In the genomic region with DNA sequence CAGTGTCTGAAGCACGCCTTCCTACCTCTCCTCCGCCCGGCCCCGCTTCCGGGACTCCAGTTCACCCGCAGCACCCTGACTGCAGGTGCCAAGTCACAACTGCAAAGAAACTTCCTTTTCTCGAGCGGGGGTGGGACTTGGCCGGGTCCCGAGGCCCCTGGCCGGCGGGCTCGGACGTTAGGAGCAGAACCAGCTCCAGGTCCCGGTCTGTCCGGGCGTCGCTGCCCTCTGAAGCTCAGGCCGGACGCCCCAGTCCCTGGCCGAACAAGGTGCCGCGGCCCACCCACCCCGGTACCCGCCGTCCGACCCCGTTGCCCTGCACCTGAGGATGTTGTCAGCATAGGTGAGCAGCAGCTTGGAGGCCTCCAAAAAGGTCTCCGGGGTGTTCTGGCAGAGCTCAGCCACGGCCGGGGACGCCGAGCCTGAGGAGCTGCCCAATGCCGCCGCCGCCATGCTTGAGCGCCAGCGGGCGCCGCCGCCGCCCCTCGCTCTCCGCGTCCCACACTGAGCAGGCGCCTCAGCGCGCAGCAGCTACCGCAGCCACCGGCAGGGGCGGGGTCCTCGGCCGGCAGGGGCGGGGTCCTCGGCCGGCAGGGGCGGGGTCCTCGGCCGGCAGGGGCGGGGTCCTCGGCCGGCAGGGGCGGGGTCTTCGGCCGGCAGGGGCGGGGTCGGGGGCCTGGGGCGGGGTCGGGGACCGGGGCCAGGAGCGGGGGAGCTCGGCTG, we compare ENCODE assay signal across 1 cellular context.
TF ChIP-seq lines count a peak whose summit lies in the region.

TSS of gene NGLY1 (minus strand) at position 506 of the 723 bp plus-strand sequence. CDS start at position 453, 53 bp downstream.

TF ChIP-seq in HepG2, 621 proteins besides CTCF, POLR2A, EP300 and RAD21 (continued from another document and continues in another):
- TF ChIP-seq GMEB1 (CRISPR knock-in tag; IDR thresholded peaks at IDR 0.05; ENCODE audit: borderline replicate concordance) (peak; percentile 49; the same call in 1 of the 2 replicates), ZNF232 (CRISPR knock-in tag; IDR thresholded peaks at IDR 0.05; ENCODE audit: borderline replicate concordance) (peak; percentile 84; the same call in 1 of the 2 replicates), STAT6 (CRISPR knock-in tag; IDR thresholded peaks at IDR 0.05; ENCODE audit: borderline replicate concordance) (no peak), ZNF468 (CRISPR knock-in tag; IDR thresholded peaks at IDR 0.05) (no peak), ZNF24 (IDR thresholded peaks at IDR 0.05) (no peak), ZNF350 (CRISPR knock-in tag; IDR thresholded peaks at IDR 0.05; ENCODE audit: borderline replicate concordance, low read depth) (no peak; the same call in 1 of the 2 replicates), CREM (IDR thresholded peaks at IDR 0.05) (no peak), CREM (CRISPR knock-in tag; IDR thresholded peaks at IDR 0.05) (no peak), SRSF1 (optimal IDR thresholded peaks at IDR 0.05; ENCODE audit: low read depth, low read length) (peak; percentile 52), RCOR2 (CRISPR knock-in tag; IDR thresholded peaks at IDR 0.05) (no peak), ZNF614 (CRISPR knock-in tag; IDR thresholded peaks at IDR 0.05; ENCODE audit: borderline replicate concordance) (peak; percentile 45; the same call in 1 of the 2 replicates), FOXJ3 (CRISPR knock-in tag; IDR thresholded peaks at IDR 0.05; ENCODE audit: borderline replicate concordance) (peak; percentile 35; the same call in 1 of the 2 replicates), ZNF281 (CRISPR knock-in tag; IDR thresholded peaks at IDR 0.05; ENCODE audit: borderline replicate concordance) (no peak), HMG20A (CRISPR knock-in tag; IDR thresholded peaks at IDR 0.05; ENCODE audit: borderline replicate concordance) (no peak), MTA1 (CRISPR knock-in tag; IDR thresholded peaks at IDR 0.05; ENCODE audit: borderline replicate concordance) (no peak), ZNF790 (CRISPR knock-in tag; IDR thresholded peaks at IDR 0.05; ENCODE audit: borderline replicate concordance) (no peak), U2AF1 (optimal IDR thresholded peaks at IDR 0.05; ENCODE audit: low read depth, low read length) (no peak), ZNF235 (CRISPR knock-in tag; IDR thresholded peaks at IDR 0.05; ENCODE audit: borderline replicate concordance) (no peak), STAT5B (CRISPR knock-in tag; IDR thresholded peaks at IDR 0.05) (no peak), ZNF335 (CRISPR knock-in tag; IDR thresholded peaks at IDR 0.05) (no peak), ZNF678 (CRISPR knock-in tag; IDR thresholded peaks at IDR 0.05) (peak; percentile 41; the same call in 1 of the 2 replicates), IRF1 (CRISPR knock-in tag; IDR thresholded peaks at IDR 0.05; ENCODE audit: low read depth) (no peak), RNF219 (CRISPR knock-in tag; IDR thresholded peaks at IDR 0.05) (no peak), HOXA9 (CRISPR knock-in tag; IDR thresholded peaks at IDR 0.05; ENCODE audit: borderline replicate concordance) (no peak), ISL2 (CRISPR knock-in tag; IDR thresholded peaks at IDR 0.05) (0 out of 2 replicates have a peak, but pooled peaks have one; percentile 25), ZNF83 (CRISPR knock-in tag; IDR thresholded peaks at IDR 0.05; ENCODE audit: borderline replicate concordance) (no peak), MLLT10 (CRISPR knock-in tag; IDR thresholded peaks at IDR 0.05) (no peak)
- TF ChIP-seq, protein P1, sequence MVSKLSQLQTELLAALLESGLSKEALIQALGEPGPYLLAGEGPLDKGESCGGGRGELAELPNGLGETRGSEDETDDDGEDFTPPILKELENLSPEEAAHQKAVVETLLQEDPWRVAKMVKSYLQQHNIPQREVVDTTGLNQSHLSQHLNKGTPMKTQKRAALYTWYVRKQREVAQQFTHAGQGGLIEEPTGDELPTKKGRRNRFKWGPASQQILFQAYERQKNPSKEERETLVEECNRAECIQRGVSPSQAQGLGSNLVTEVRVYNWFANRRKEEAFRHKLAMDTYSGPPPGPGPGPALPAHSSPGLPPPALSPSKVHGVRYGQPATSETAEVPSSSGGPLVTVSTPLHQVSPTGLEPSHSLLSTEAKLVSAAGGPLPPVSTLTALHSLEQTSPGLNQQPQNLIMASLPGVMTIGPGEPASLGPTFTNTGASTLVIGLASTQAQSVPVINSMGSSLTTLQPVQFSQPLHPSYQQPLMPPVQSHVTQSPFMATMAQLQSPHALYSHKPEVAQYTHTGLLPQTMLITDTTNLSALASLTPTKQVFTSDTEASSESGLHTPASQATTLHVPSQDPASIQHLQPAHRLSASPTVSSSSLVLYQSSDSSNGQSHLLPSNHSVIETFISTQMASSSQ (IDR thresholded peaks at IDR 0.05; ENCODE audit: low read depth) = no peak
- TF ChIP-seq, protein P1 (CRISPR knock-in tag; IDR thresholded peaks at IDR 0.05; ENCODE audit: borderline replicate concordance) = 0 out of 2 replicates have a peak, but pooled peaks have one; percentile 10
- TF ChIP-seq, protein P2, sequence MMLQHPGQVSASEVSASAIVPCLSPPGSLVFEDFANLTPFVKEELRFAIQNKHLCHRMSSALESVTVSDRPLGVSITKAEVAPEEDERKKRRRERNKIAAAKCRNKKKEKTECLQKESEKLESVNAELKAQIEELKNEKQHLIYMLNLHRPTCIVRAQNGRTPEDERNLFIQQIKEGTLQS (CRISPR knock-in tag; IDR thresholded peaks at IDR 0.05) = 0 out of 2 replicates have a peak, but pooled peaks have one; percentile 6
- TF ChIP-seq, protein P3, sequence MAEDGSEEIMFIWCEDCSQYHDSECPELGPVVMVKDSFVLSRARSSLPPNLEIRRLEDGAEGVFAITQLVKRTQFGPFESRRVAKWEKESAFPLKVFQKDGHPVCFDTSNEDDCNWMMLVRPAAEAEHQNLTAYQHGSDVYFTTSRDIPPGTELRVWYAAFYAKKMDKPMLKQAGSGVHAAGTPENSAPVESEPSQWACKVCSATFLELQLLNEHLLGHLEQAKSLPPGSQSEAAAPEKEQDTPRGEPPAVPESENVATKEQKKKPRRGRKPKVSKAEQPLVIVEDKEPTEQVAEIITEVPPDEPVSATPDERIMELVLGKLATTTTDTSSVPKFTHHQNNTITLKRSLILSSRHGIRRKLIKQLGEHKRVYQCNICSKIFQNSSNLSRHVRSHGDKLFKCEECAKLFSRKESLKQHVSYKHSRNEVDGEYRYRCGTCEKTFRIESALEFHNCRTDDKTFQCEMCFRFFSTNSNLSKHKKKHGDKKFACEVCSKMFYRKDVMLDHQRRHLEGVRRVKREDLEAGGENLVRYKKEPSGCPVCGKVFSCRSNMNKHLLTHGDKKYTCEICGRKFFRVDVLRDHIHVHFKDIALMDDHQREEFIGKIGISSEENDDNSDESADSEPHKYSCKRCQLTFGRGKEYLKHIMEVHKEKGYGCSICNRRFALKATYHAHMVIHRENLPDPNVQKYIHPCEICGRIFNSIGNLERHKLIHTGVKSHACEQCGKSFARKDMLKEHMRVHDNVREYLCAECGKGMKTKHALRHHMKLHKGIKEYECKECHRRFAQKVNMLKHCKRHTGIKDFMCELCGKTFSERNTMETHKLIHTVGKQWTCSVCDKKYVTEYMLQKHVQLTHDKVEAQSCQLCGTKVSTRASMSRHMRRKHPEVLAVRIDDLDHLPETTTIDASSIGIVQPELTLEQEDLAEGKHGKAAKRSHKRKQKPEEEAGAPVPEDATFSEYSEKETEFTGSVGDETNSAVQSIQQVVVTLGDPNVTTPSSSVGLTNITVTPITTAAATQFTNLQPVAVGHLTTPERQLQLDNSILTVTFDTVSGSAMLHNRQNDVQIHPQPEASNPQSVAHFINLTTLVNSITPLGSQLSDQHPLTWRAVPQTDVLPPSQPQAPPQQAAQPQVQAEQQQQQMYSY (CRISPR knock-in tag; IDR thresholded peaks at IDR 0.05) = 0 out of 2 replicates have a peak, but pooled peaks have one; percentile 37
- TF ChIP-seq, protein P4, sequence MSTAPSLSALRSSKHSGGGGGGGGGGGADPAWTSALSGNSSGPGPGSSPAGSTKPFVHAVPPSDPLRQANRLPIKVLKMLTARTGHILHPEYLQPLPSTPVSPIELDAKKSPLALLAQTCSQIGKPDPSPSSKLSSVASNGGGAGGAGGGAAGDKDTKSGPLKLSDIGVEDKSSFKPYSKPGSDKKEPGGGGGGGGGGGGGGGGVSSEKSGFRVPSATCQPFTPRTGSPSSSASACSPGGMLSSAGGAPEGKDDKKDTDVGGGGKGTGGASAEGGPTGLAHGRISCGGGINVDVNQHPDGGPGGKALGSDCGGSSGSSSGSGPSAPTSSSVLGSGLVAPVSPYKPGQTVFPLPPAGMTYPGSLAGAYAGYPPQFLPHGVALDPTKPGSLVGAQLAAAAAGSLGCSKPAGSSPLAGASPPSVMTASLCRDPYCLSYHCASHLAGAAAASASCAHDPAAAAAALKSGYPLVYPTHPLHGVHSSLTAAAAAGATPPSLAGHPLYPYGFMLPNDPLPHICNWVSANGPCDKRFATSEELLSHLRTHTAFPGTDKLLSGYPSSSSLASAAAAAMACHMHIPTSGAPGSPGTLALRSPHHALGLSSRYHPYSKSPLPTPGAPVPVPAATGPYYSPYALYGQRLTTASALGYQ (CRISPR knock-in tag; IDR thresholded peaks at IDR 0.05) = peak; percentile 54
